ENCODE assay signal across 9 cellular contexts in the genomic region with DNA sequence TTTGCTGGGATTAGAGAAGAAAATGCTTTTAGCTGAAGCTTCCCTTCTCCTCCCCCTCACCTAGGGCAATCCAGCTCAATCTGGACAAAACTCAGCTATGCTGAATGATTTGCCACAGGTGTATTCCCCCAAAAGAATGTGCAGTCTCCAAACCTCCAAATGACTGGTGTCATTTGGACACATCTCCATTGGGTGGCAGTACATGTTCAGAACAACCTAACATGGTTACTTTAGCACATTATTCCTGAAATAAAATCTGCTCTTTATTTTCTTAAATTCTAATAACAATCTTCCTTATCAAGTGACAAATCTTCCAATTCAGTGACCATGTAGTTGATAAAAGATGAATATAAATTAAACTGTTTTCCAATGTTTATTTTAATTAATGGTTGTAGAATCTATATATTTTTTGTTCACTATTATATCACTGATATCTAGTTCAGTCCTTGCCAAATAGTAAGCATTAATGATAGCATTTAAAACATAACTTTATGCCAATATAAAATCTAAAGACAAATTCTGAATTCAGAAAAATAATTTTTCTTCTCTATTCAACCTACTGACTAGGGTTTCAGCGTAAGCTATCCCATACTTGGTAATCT.
A peak's percentile ranks its signal among the peaks of the same experiment; 100 is the strongest.
DNase-seq lines count a peak whose midpoint lies in the region; ATAC-seq and TF ChIP-seq lines count a peak whose summit lies in the region.
"Had no signal": no experiment of that assay in that cellular context is flagged by ENCODE, and none has a peak within 500 bp of the region (broad histone marks: within the 10 kb centered on the region; RNA-seq: fewer than 3 reads in every experiment).

No MANE protein-coding gene starts in this region.

- H2AFZ ChIP-seq in SK-N-SH (ENCODE audit: low read depth) = no peak overlapping the region

- TF ChIP-seq RAD21 in SK-N-SH (IDR thresholded peaks at IDR 0.05; ENCODE audit: low read length) = peak; percentile 80

- no peaks in the 10 kb centered on the region for H3K36me3 ChIP-seq in SK-N-SH (replicated peaks in 1 of 2; ENCODE audit: control insufficient read depth in 1 of 2, insufficient read depth in 2 of 2, low read length in 1 of 2)

- CTCF ChIA-PET in SK-N-SH (lab: Yijun Ruan, JAX) = interaction anchor here (0.8 to 2.3 kb wide), 13 partner anchors 11 to 1319 kb away, joined by 3 to 12 read pairs (median 3); no protein-coding TSS in a partner anchor

- peak; percentile 13 for DNase-seq in NCI-H510A treated with DMSO at 0.1 percent for 48 hours (lab: John Stamatoyannopoulos, UW)
- DNase-seq in NCI-H510A (lab: John Stamatoyannopoulos, UW) = no peak
- peak; percentile 30 for DNase-seq in SK-N-SH
- DNase-seq in foreskin keratinocyte = peak in 1 of 2 donors; percentile 64
- DNase-seq in stimulated activated naive CD8-positive, alpha-beta T cell treated with anti-CD3 and anti-CD28 coated beads, Interleukin-15, Interleukin-2, amounts not matched to agents 100 U/mL and 50 U/mL, for 24 hours = peak; percentile 6

- no peak overlapping the region for H3K4me3 ChIP-seq in SK-N-SH (ENCODE audit: low read depth in 2 of 2, low read length in 1 of 2)

- peaks cover 0 to 4% of the 10 kb centered on the region in 2 experiments; a peak in 1 of 4 replicates for H3K4me1 ChIP-seq in SK-N-SH (ENCODE audit: control insufficient read depth in 1 of 2, insufficient read depth in 2 of 2, low read depth in 1 of 2, low read length in 1 of 2)
- peaks cover 22% of the 10 kb centered on the region for H3K4me1 ChIP-seq in foreskin keratinocyte

- peak; percentile 82 for TF ChIP-seq CTCF in SK-N-SH (IDR thresholded peaks at IDR 0.05)
- TF ChIP-seq CTCF in foreskin keratinocyte (conservative IDR thresholded peaks at IDR 0.05) = peak; percentile 85

- H3K9me3 ChIP-seq in SK-N-SH = no peaks in the 10 kb centered on the region

- H3K79me2 ChIP-seq in SK-N-SH (ENCODE audit: insufficient read depth) = no peaks in the 10 kb centered on the region

- H3K4me2 ChIP-seq in SK-N-SH = no peak overlapping the region

- 97% methylated on average over 1 of the region's 1 CpG for WGBS in SK-N-SH (ENCODE audit: low lambda C conversion rate)

- no peaks in the 10 kb centered on the region for H3K9me2 ChIP-seq in SK-N-SH

- ATAC-seq in HG03432 (IDR thresholded peaks at IDR 0.05; ENCODE audit: unreplicated experiment) (peak; percentile 67), foreskin keratinocyte (peak; percentile 51), HG02678 (IDR thresholded peaks at IDR 0.05; ENCODE audit: unreplicated experiment) (no peak), HG03378 (IDR thresholded peaks at IDR 0.05; ENCODE audit: unreplicated experiment) (no peak)
- no peak for ATAC-seq in stimulated activated naive CD8-positive, alpha-beta T cell treated with anti-CD3 and anti-CD28 coated beads, Interleukin-15, Interleukin-2, amounts not matched to agents 100 U/mL and 50 U/mL, for 24 hours
- ATAC-seq: activated T-cell treated with anti-CD3 and anti-CD28 coated beads, Interleukin-2, amount 50 U/mL, for 72 hours had no signal

- POLR2A ChIA-PET in SK-N-SH (lab: Yijun Ruan, JAX) = no interaction called here

- H3F3A ChIP-seq in SK-N-SH (replicated peaks; ENCODE audit: insufficient read depth) = no peaks in the 10 kb centered on the region

- H3K27ac ChIP-seq in SK-N-SH (ENCODE audit: low read depth in 2 of 2, low read length in 1 of 2) = no peak overlapping the region
- H3K27ac ChIP-seq in foreskin keratinocyte = peak overlapping the region; percentile 70

- TF ChIP-seq EP300 in SK-N-SH (IDR thresholded peaks at IDR 0.05; ENCODE audit: borderline replicate concordance in 1 of 2, low read depth in 1 of 2, low read length in 1 of 2) = no peak

- H3K9ac ChIP-seq in SK-N-SH = no peak overlapping the region

- no peaks in the 10 kb centered on the region for H4K20me1 ChIP-seq in SK-N-SH (ENCODE audit: insufficient read depth)

- H3K27me3 ChIP-seq in SK-N-SH (ENCODE audit: insufficient read depth) (no peaks in the 10 kb centered on the region), foreskin keratinocyte (no peaks in the 10 kb centered on the region)

TF ChIP-seq in SK-N-SH, 30 proteins besides CTCF, POLR2A, EP300 and RAD21:
- TF ChIP-seq SMC3 (IDR thresholded peaks at IDR 0.05; ENCODE audit: low read depth, low read length) = peak; percentile 64
- TF ChIP-seq, protein P1, sequence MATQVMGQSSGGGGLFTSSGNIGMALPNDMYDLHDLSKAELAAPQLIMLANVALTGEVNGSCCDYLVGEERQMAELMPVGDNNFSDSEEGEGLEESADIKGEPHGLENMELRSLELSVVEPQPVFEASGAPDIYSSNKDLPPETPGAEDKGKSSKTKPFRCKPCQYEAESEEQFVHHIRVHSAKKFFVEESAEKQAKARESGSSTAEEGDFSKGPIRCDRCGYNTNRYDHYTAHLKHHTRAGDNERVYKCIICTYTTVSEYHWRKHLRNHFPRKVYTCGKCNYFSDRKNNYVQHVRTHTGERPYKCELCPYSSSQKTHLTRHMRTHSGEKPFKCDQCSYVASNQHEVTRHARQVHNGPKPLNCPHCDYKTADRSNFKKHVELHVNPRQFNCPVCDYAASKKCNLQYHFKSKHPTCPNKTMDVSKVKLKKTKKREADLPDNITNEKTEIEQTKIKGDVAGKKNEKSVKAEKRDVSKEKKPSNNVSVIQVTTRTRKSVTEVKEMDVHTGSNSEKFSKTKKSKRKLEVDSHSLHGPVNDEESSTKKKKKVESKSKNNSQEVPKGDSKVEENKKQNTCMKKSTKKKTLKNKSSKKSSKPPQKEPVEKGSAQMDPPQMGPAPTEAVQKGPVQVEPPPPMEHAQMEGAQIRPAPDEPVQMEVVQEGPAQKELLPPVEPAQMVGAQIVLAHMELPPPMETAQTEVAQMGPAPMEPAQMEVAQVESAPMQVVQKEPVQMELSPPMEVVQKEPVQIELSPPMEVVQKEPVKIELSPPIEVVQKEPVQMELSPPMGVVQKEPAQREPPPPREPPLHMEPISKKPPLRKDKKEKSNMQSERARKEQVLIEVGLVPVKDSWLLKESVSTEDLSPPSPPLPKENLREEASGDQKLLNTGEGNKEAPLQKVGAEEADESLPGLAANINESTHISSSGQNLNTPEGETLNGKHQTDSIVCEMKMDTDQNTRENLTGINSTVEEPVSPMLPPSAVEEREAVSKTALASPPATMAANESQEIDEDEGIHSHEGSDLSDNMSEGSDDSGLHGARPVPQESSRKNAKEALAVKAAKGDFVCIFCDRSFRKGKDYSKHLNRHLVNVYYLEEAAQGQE (IDR thresholded peaks at IDR 0.05; ENCODE audit: low read depth, low read length) = no peak
- no peak for TF ChIP-seq MXI1 (IDR thresholded peaks at IDR 0.05; ENCODE audit: low read depth, low read length)
- TF ChIP-seq GABPA (IDR thresholded peaks at IDR 0.05; ENCODE audit: low read depth) = no peak
- no peak for TF ChIP-seq RXRA (IDR thresholded peaks at IDR 0.05; ENCODE audit: borderline replicate concordance, low read depth)
- no peak for TF ChIP-seq GATA2 (CRISPR knock-in tag; IDR thresholded peaks at IDR 0.05)
- TF ChIP-seq, protein P2, sequence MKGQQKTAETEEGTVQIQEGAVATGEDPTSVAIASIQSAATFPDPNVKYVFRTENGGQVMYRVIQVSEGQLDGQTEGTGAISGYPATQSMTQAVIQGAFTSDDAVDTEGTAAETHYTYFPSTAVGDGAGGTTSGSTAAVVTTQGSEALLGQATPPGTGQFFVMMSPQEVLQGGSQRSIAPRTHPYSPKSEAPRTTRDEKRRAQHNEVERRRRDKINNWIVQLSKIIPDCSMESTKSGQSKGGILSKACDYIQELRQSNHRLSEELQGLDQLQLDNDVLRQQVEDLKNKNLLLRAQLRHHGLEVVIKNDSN (IDR thresholded peaks at IDR 0.05; ENCODE audit: borderline replicate concordance, low read depth) = no peak

Comparison
In these comparisons a context has a peak if more than half of its experiments do, and no peak if none do; other contexts are left out.
1. ATAC-seq: peak in HG03432 (single experiment) and foreskin keratinocyte (single experiment); none in stimulated activated naive CD8-positive, alpha-beta T cell treated with anti-CD3 and anti-CD28 coated beads, Interleukin-15, Interleukin-2, amounts not matched to agents 100 U/mL and 50 U/mL, for 24 hours (single experiment), HG02678 (single experiment) and HG03378 (single experiment).